ENCODE assay signal across 1 cellular context in the genomic region with DNA sequence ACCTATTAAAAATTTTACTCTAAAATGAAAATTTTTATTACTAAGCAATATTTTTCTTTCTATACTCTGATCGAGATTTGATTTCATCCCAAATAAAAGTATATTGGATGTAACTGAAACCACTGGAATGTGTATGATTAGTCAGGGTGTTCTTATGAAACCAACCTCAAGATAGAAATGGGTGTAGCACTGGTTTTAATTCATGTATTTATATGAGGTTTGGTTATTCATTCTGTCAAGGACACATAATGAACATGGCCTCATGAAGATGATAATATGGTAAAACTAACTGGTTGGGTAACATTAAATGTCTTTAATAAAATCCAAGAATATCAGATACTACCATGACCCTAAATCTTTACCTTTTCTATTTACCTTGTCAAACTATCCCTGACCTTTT.
TF ChIP-seq lines count a peak whose summit lies in the region.

No MANE protein-coding gene starts in this region.

TF ChIP-seq in IMR-90, 13 proteins besides CTCF, POLR2A, EP300 and RAD21 (continued from another document):
- TF ChIP-seq SMC3 (IDR thresholded peaks at IDR 0.05; ENCODE audit: low read depth, low read length) (no peak), RFX5 (IDR thresholded peaks at IDR 0.05; ENCODE audit: low read depth, low read length) (no peak), MAZ (IDR thresholded peaks at IDR 0.05; ENCODE audit: borderline replicate concordance, low read depth, low read length) (no peak), NFE2L2 (IDR thresholded peaks at IDR 0.05; ENCODE audit: low read depth, low read length) (no peak)
